ENCODE assay signal across 13 cellular contexts in genomic region chr10:99522511-99523250, GRCh38. TPM values are rescaled to one million over a fixed set of nuclear protein-coding genes. Genes with fewer than 3 reads are reported as not detected.
A peak's percentile ranks its signal among the peaks of the same experiment; 100 is the strongest.
DNase-seq lines count a peak whose midpoint lies in the region; ATAC-seq, FAIRE-seq and TF ChIP-seq lines count a peak whose summit lies in the region.
"Had no signal": no experiment of that assay in that cellular context is flagged by ENCODE, and none has a peak within 500 bp of the region (broad histone marks: within the 10 kb centered on the region; RNA-seq: fewer than 3 reads in every experiment).

No MANE protein-coding gene starts in this region.

- no peak overlapping the region for H3K9ac ChIP-seq in K562 (ENCODE audit: insufficient read depth in 1 of 2, low read depth in 2 of 2, low read length in 2 of 2)
- no peak overlapping the region for H3K9ac ChIP-seq in mesenchymal stem cell (ENCODE audit: low read length)

- peak overlapping the region; percentile 74 for H4K8ac ChIP-seq in mesenchymal stem cell (ENCODE audit: low read length)

- H4K20me1 ChIP-seq in K562 (replicated peaks; ENCODE audit: control insufficient read depth, insufficient read depth, low read length), result 0 out of 2 replicates have a peak, but pooled peaks cover 1% of the 10 kb centered on the region

- no peak for TF ChIP-seq EP300 in K562 (IDR thresholded peaks at IDR 0.05; ENCODE audit: low read length)

- FAIRE-seq in K562 (lab: Jason Lieb, UNC), result no peak
- FAIRE-seq: GM18507 had no signal

- H2AK5ac ChIP-seq in mesenchymal stem cell (ENCODE audit: low read length, severe bottlenecking), result no peak overlapping the region

- no peak overlapping the region for H2BK5ac ChIP-seq in mesenchymal stem cell (ENCODE audit: low read depth, low read length, poor library complexity, severe bottlenecking)

- POLR2A ChIA-PET in activated CD4-positive, alpha-beta memory T cell treated with anti-CD3 and anti-CD28 coated beads, Interleukin-2, amount 10 ng/mL, durations not matched to agents 7 days and 5 days (lab: Charles Lee), result no interaction called here
- POLR2A ChIA-PET in activated CD4-positive, alpha-beta memory T cell treated with anti-CD3 and anti-CD28 coated beads for 36 hours (lab: Charles Lee), result no interaction called here
- POLR2A ChIA-PET in K562 (lab: Yijun Ruan, JAX), result no interaction called here

- peaks cover 72% of the 10 kb centered on the region for H3K27me3 Mint-ChIP-seq in activated CD4-positive, alpha-beta memory T cell treated with anti-CD3 and anti-CD28 coated beads, Interleukin-2, amount 10 ng/mL, durations not matched to agents 7 days and 5 days
- peaks cover 71% of the 10 kb centered on the region for H3K27me3 Mint-ChIP-seq in activated CD4-positive, alpha-beta memory T cell treated with anti-CD3 and anti-CD28 coated beads for 36 hours

- H2BK15ac ChIP-seq in mesenchymal stem cell (ENCODE audit: low read depth, poor library complexity, severe bottlenecking), result peak overlapping the region; percentile 69

- H3K36me3 Mint-ChIP-seq in activated CD4-positive, alpha-beta memory T cell treated with anti-CD3 and anti-CD28 coated beads, Interleukin-2, amount 10 ng/mL, durations not matched to agents 7 days and 5 days (ENCODE audit: low read depth), result no peaks in the 10 kb centered on the region
- no peaks in the 10 kb centered on the region for H3K36me3 Mint-ChIP-seq in activated CD4-positive, alpha-beta memory T cell treated with anti-CD3 and anti-CD28 coated beads for 36 hours
- no peaks in the 10 kb centered on the region for H3K36me3 Mint-ChIP-seq in stimulated activated effector memory CD8-positive, alpha-beta T cell treated with anti-CD3 and anti-CD28 coated beads, Interleukin-12 subunit alpha, Interleukin-12 subunit beta, amount 100 ng/mL, for 72 hours

- H3K4me3 Mint-ChIP-seq in activated CD4-positive, alpha-beta memory T cell treated with anti-CD3 and anti-CD28 coated beads, Interleukin-2, amount 10 ng/mL, durations not matched to agents 7 days and 5 days, result peak overlapping the region; percentile 43
- no peak overlapping the region for H3K4me3 Mint-ChIP-seq in activated CD4-positive, alpha-beta memory T cell treated with anti-CD3 and anti-CD28 coated beads for 36 hours
- H3K4me3 Mint-ChIP-seq in stimulated activated effector memory CD8-positive, alpha-beta T cell treated with anti-CD3 and anti-CD28 coated beads, Interleukin-12 subunit alpha, Interleukin-12 subunit beta, amount 100 ng/mL, for 72 hours, result peak overlapping the region; percentile 50

- no peak for TF ChIP-seq CTCF in K562 (IDR thresholded peaks at IDR 0.05 in 2 of 3, conservative IDR thresholded peaks at IDR 0.05 in 1 of 3; ENCODE audit: insufficient read depth in 2 of 3, low read depth in 1 of 3, low read length in 3 of 3)

- H3K79me2 ChIP-seq in K562 (ENCODE audit: control insufficient read depth, insufficient read depth, low read length), result no peaks in the 10 kb centered on the region

- in situ Hi-C loops in K562 (cut with MboI), result no loop called here

- peak overlapping the region; percentile 93 for H4K91ac ChIP-seq in mesenchymal stem cell (ENCODE audit: low read length)

- H3K14ac ChIP-seq in mesenchymal stem cell (ENCODE audit: low read length in 2 of 2), result peak overlapping the region in 1 of 2 experiments; percentile 48

- H2BK120ac ChIP-seq in mesenchymal stem cell (ENCODE audit: low read depth, low read length), result peak overlapping the region; percentile 89

- WGBS in K562 (ENCODE audit: insufficient coverage, low coverage, missing lambda C conversion rate), result 23% methylated on average over 7 of the region's 33 CpGs
- 8% methylated on average over 29 of the region's 33 CpGs for WGBS in mesenchymal stem cell

- no peak for TF ChIP-seq POLR2A in K562 (conservative IDR thresholded peaks at IDR 0.05)

- H3K4me1 ChIP-seq in K562 (replicated peaks in 1 of 2; ENCODE audit: control insufficient read depth in 2 of 2, insufficient read depth in 2 of 2, low read length in 2 of 2), result peaks cover 0 to 18% of the 10 kb centered on the region in 2 experiments; a peak in 1 of 5 replicates
- peaks cover 22% of the 10 kb centered on the region for H3K4me1 ChIP-seq in mesenchymal stem cell (ENCODE audit: control insufficient read depth, insufficient read depth, low read depth, low read length)

- H3K18ac ChIP-seq in mesenchymal stem cell (ENCODE audit: low read depth in 1 of 2, low read length in 2 of 2), result peak overlapping the region; percentile 89 to 96

- no peak overlapping the region for H2AFZ ChIP-seq in K562 (ENCODE audit: low read depth, low read length)
- no peak overlapping the region for H2AFZ ChIP-seq in mesenchymal stem cell (ENCODE audit: low read depth, low read length)

- no peak overlapping the region for H3K27ac ChIP-seq in K562 (ENCODE audit: extremely low read depth, low read depth, low read length)
- H3K27ac ChIP-seq in mesenchymal stem cell (ENCODE audit: low read length, poor library complexity, severe bottlenecking), result no peak overlapping the region

- BruUV-seq in K562 (replicated peaks; lab: Mats Ljungman, UMichigan), result no TSS peak

- intact Hi-C loops in activated CD4-positive, alpha-beta memory T cell treated with anti-CD3 and anti-CD28 coated beads for 36 hours (cut with micrococcal nuclease), result no loop called here
- intact Hi-C loops in K562 (cut with micrococcal nuclease), result no loop called here

- DNase-seq in activated CD4-positive, alpha-beta memory T cell treated with anti-CD3 and anti-CD28 coated beads, Interleukin-2, amount 10 ng/mL, durations not matched to agents 7 days and 5 days, result no peak
- no peak for DNase-seq in activated CD4-positive, alpha-beta memory T cell treated with anti-CD3 and anti-CD28 coated beads for 36 hours
- DNase-seq in K562 (ENCODE audit: extremely low read depth in 1 of 4, low spot score in 3 of 4) (no peak), mesenchymal stem cell (peak; percentile 66), mesenteric fat pad (ENCODE audit: low spot score) (no peak), NCI-H2081 treated with DMSO at 0.1 percent for 48 hours (lab: John Stamatoyannopoulos, UW) (no peak)
- DNase-seq in stimulated activated effector memory CD8-positive, alpha-beta T cell treated with anti-CD3 and anti-CD28 coated beads, Interleukin-12 subunit alpha, Interleukin-12 subunit beta, amount 100 ng/mL, for 72 hours (ENCODE audit: low spot score in 2 of 2), result no peak
- DNase-seq: cerebellar nuclear complex, NCI-H226 had no signal

- H3K4ac ChIP-seq in mesenchymal stem cell (ENCODE audit: low read depth in 1 of 2, low read length in 2 of 2), result peak overlapping the region; percentile 77 to 87

- no peaks in the 10 kb centered on the region for H3K9me3 ChIP-seq in K562 (replicated peaks; ENCODE audit: control insufficient read depth, insufficient read depth, low read depth, low read length)
- H3K9me3 ChIP-seq in mesenchymal stem cell (ENCODE audit: control insufficient read depth, low read length), result no peaks in the 10 kb centered on the region

- no peaks in the 10 kb centered on the region for H3K4me1 Mint-ChIP-seq in activated CD4-positive, alpha-beta memory T cell treated with anti-CD3 and anti-CD28 coated beads, Interleukin-2, amount 10 ng/mL, durations not matched to agents 7 days and 5 days
- H3K4me1 Mint-ChIP-seq in activated CD4-positive, alpha-beta memory T cell treated with anti-CD3 and anti-CD28 coated beads for 36 hours (ENCODE audit: low read depth), result no peaks in the 10 kb centered on the region
- H3K4me1 Mint-ChIP-seq in stimulated activated effector memory CD8-positive, alpha-beta T cell treated with anti-CD3 and anti-CD28 coated beads, Interleukin-12 subunit alpha, Interleukin-12 subunit beta, amount 100 ng/mL, for 72 hours, result peaks cover 8% of the 10 kb centered on the region

- no peak; the same call in 2 of the 3 replicates for ATAC-seq in K562
- no peak for ATAC-seq in stimulated activated effector memory CD8-positive, alpha-beta T cell treated with anti-CD3 and anti-CD28 coated beads, Interleukin-12 subunit alpha, Interleukin-12 subunit beta, amount 100 ng/mL, for 72 hours
- no peak for ATAC-seq in HG03439 (IDR thresholded peaks at IDR 0.05; ENCODE audit: unreplicated experiment)
- ATAC-seq: Panc1 had no signal

- H3K36me3 ChIP-seq in K562 (ENCODE audit: control insufficient read depth, insufficient read depth, low read length) (no peaks in the 10 kb centered on the region), mesenchymal stem cell (ENCODE audit: control insufficient read depth in 1 of 2, insufficient read depth in 2 of 2, low read depth in 1 of 2, low read length in 2 of 2) (no peaks in the 10 kb centered on the region)

- no peak overlapping the region for H3K27ac Mint-ChIP-seq in activated CD4-positive, alpha-beta memory T cell treated with anti-CD3 and anti-CD28 coated beads, Interleukin-2, amount 10 ng/mL, durations not matched to agents 7 days and 5 days
- no peak overlapping the region for H3K27ac Mint-ChIP-seq in activated CD4-positive, alpha-beta memory T cell treated with anti-CD3 and anti-CD28 coated beads for 36 hours
- H3K27ac Mint-ChIP-seq in stimulated activated effector memory CD8-positive, alpha-beta T cell treated with anti-CD3 and anti-CD28 coated beads, Interleukin-12 subunit alpha, Interleukin-12 subunit beta, amount 100 ng/mL, for 72 hours, result no peak overlapping the region

- no peak overlapping the region for H3K23ac ChIP-seq in mesenchymal stem cell (ENCODE audit: low read length in 2 of 2)

- H3K9me1 ChIP-seq in K562 (ENCODE audit: control insufficient read depth, insufficient read depth, low read length), result no peaks in the 10 kb centered on the region

- H3K4me3 ChIP-seq in K562 (no peak overlapping the region), mesenchymal stem cell (ENCODE audit: insufficient read depth in 1 of 2, low read depth in 1 of 2, low read length in 2 of 2) (no peak overlapping the region)

- peak overlapping the region; percentile 97 to 99 for H2BK12ac ChIP-seq in mesenchymal stem cell (ENCODE audit: low read length in 2 of 2)

- no peak overlapping the region for H3K4me2 ChIP-seq in K562 (ENCODE audit: insufficient read depth, low read length)
- no peak overlapping the region for H3K4me2 ChIP-seq in mesenchymal stem cell (ENCODE audit: low read length, poor library complexity, severe bottlenecking)

- CTCF ChIA-PET in activated CD4-positive, alpha-beta memory T cell treated with anti-CD3 and anti-CD28 coated beads, Interleukin-2, amount 10 ng/mL, durations not matched to agents 7 days and 5 days (lab: Charles Lee), result no interaction called here
- CTCF ChIA-PET in activated CD4-positive, alpha-beta memory T cell treated with anti-CD3 and anti-CD28 coated beads for 36 hours (lab: Charles Lee), result interaction anchor here (1.1 kb wide), 1 partner anchor 87 kb away, joined by 3 read pairs; no protein-coding TSS in a partner anchor
- CTCF ChIA-PET in K562 (lab: Yijun Ruan, JAX; ENCODE audit: low intra/inter-chr PET ratio), result interaction anchor here (0.6 kb wide), 1 partner anchor 87 kb away, joined by 3 read pairs; no protein-coding TSS in a partner anchor

- peaks cover 15 to 50% of the 10 kb centered on the region in 2 experiments; a peak in 4 of 5 replicates for H3K27me3 ChIP-seq in K562 (ENCODE audit: control insufficient read depth in 2 of 2, insufficient read depth in 2 of 2, low read length in 2 of 2)
- peaks cover 93 to 97% of the 10 kb centered on the region in 2 experiments for H3K27me3 ChIP-seq in mesenchymal stem cell (ENCODE audit: control insufficient read depth in 1 of 2, insufficient read depth in 1 of 2, low read length in 2 of 2)

- no peaks in the 10 kb centered on the region for H3K79me1 ChIP-seq in mesenchymal stem cell (replicated peaks; ENCODE audit: low read length, poor library complexity, severe bottlenecking)

- TF ChIP-seq RAD21 in K562 (CRISPR knock-in tag; conservative IDR thresholded peaks at IDR 0.05 in 1 of 2, IDR thresholded peaks at IDR 0.05 in 1 of 2), result no peak

- no peaks in the 10 kb centered on the region for H3K9me3 Mint-ChIP-seq in activated CD4-positive, alpha-beta memory T cell treated with anti-CD3 and anti-CD28 coated beads, Interleukin-2, amount 10 ng/mL, durations not matched to agents 7 days and 5 days
- H3K9me3 Mint-ChIP-seq in activated CD4-positive, alpha-beta memory T cell treated with anti-CD3 and anti-CD28 coated beads for 36 hours, result no peaks in the 10 kb centered on the region
- H3K9me3 Mint-ChIP-seq in stimulated activated effector memory CD8-positive, alpha-beta T cell treated with anti-CD3 and anti-CD28 coated beads, Interleukin-12 subunit alpha, Interleukin-12 subunit beta, amount 100 ng/mL, for 72 hours, result no peaks in the 10 kb centered on the region

RNA-seq across cellular contexts. Expression of gene NKX2-3, which starts 10.1 kb away (rescaled TPM):
- total RNA-seq in activated CD4-positive, alpha-beta memory T cell treated with anti-CD3 and anti-CD28 coated beads, Interleukin-2, amount 10 ng/mL, durations not matched to agents 7 days and 5 days, result not detected
- total RNA-seq in activated CD4-positive, alpha-beta memory T cell treated with anti-CD3 and anti-CD28 coated beads for 36 hours, result not detected
- total RNA-seq in K562 (2011; cell fraction: chromatin; rRNA removed; ENCODE audit: low replicate concordance), result not detected in 2 replicates
- total RNA-seq in K562 (2011; cell fraction: nucleolus; rRNA removed), result not detected in 2 replicates
- not detected in 2 replicates for total RNA-seq in K562 (2011; cell fraction: nucleoplasm; rRNA removed)
- total RNA-seq in K562 (2014; rRNA removed) (not detected in 2 replicates), K562 (2014; rRNA removed; fragmentation: Illumina TruSeq; extraction: Trizol) (not detected in 2 replicates), K562 (2015; rRNA removed; fragmentation: Illumina TruSeq; extraction: Trizol) (not detected in 2 replicates), K562 (2021) (not detected in 2 replicates), mesenteric fat pad (2.8 TPM)
- polyA plus RNA-seq in K562 (2011; rRNA removed) (not detected in 2 replicates), K562 (2014; fragmentation: Illumina TruSeq; extraction: Trizol) (not detected in 2 replicates), K562 (2014; fragmentation: Nextera tagmentation; extraction: Ambion mirVana) (not detected), K562 (2014; rRNA removed) (not detected in 2 replicates)
- polyA plus RNA-seq in K562 (2011; cell fraction: cytosol; rRNA removed), result not detected in 2 replicates
- not detected in 2 replicates for polyA plus RNA-seq in K562 (2011; cell fraction: nucleus; rRNA removed)
- not detected in 2 replicates for polyA plus RNA-seq in K562 (2012)
- not detected in 2 replicates for polyA minus RNA-seq in K562 (2011; rRNA and poly(A)+ RNA removed)
- polyA minus RNA-seq in K562 (2011; cell fraction: cytosol; rRNA and poly(A)+ RNA removed), result not detected in 2 replicates
- not detected in 2 replicates for polyA minus RNA-seq in K562 (2011; cell fraction: nucleus; rRNA and poly(A)+ RNA removed)
- polyA plus RNA-seq in mesenchymal stem cell (2013, experiment 1 of 2), result 59.0 TPM
- 58.4 TPM for polyA plus RNA-seq in mesenchymal stem cell (2013, experiment 2 of 2)
- total RNA-seq: MCF 10A had no signal
